Comparison of ENCODE assay signal across 15 cellular contexts in genomic region chr16:57884655-57885133, GRCh38.
DNase-seq lines count a peak whose midpoint lies in the region; ATAC-seq and TF ChIP-seq lines count a peak whose summit lies in the region.
"Had no signal": no experiment of that assay in that cellular context is flagged by ENCODE, and none has a peak within 500 bp of the region (broad histone marks: within the 10 kb centered on the region; RNA-seq: fewer than 3 reads in every experiment).

No MANE protein-coding gene starts in this region.

- H3K9me3 Mint-ChIP-seq in chondrocyte (ENCODE audit: low read depth) (no peaks in the 10 kb centered on the region), nephron progenitor cell (no peaks in the 10 kb centered on the region)

- H3K27ac Mint-ChIP-seq in chondrocyte (ENCODE audit: unreplicated experiment) (no peak overlapping the region), nephron progenitor cell (no peak overlapping the region)

- H3K4me1 Mint-ChIP-seq in chondrocyte (ENCODE audit: low read depth) (peaks cover 8% of the 10 kb centered on the region), nephron progenitor cell (peaks cover 15% of the 10 kb centered on the region)

- no peak overlapping the region for H3K4me3 ChIP-seq in H7 (ENCODE audit: insufficient read depth, low read depth, low read length)
- H3K4me3 ChIP-seq: GM12878, SJCRH30 had no signal

- peaks cover 27% of the 10 kb centered on the region for H3K27me3 Mint-ChIP-seq in chondrocyte (ENCODE audit: low read depth)
- peaks cover 62% of the 10 kb centered on the region for H3K27me3 Mint-ChIP-seq in nephron progenitor cell (ENCODE audit: low read depth, poor library complexity)

- DNase-seq in DMS 273 (lab: John Stamatoyannopoulos, UW; ENCODE audit: unreplicated experiment) (peak; percentile 69), DMS 273 treated with DMSO at 0.1 percent for 48 hours (lab: John Stamatoyannopoulos, UW) (no peak), H7 (peak; percentile 67), chondrocyte (ENCODE audit: low spot score) (peak; percentile 48), nephron progenitor cell (peak; percentile 34)
- no peak for DNase-seq in central memory CD4-positive, alpha-beta T cell
- DNase-seq: C1 segment of cervical spinal cord, NCI-H1092 treated with DMSO at 0.1 percent for 48 hours, NCI-H1694 treated with DMSO at 0.1 percent for 48 hours, NCI-H510A, SJCRH30, SW 1271 had no signal

- H3K36me3 Mint-ChIP-seq in chondrocyte (ENCODE audit: low read depth) (no peaks in the 10 kb centered on the region), nephron progenitor cell (ENCODE audit: low read depth) (no peaks in the 10 kb centered on the region)

- H3K4me3 Mint-ChIP-seq in chondrocyte (ENCODE audit: unreplicated experiment) (no peak overlapping the region), nephron progenitor cell (peak overlapping the region; percentile 59)

- TF ChIP-seq CTCF in chondrocyte (IDR thresholded peaks at IDR 0.05) (no peak), nephron progenitor cell (IDR thresholded peaks at IDR 0.05) (no peak)

- H3K36me3 ChIP-seq in H7 (replicated peaks; ENCODE audit: control insufficient read depth, insufficient read depth, low read length), result no peaks in the 10 kb centered on the region
- H3K36me3 ChIP-seq: SJCRH30 had no signal

- ATAC-seq in HG03354 (IDR thresholded peaks at IDR 0.05; ENCODE audit: poor library complexity, severe bottlenecking, unreplicated experiment) (no peak), GM19397 (IDR thresholded peaks at IDR 0.05; ENCODE audit: unreplicated experiment) (no peak)
- ATAC-seq: GM12878 had no signal

- no peaks in the 10 kb centered on the region; the same call in 1 of the 2 replicates for H3K27me3 ChIP-seq in H7 (ENCODE audit: control insufficient read depth, insufficient read depth, low read length)

Comparison
In these comparisons a context has a peak if more than half of its experiments do, and no peak if none do; other contexts are left out.
1. DNase-seq: peak in DMS 273 (single experiment), H7 (single experiment), chondrocyte (single experiment) and nephron progenitor cell (single experiment); none in DMS 273 treated with DMSO at 0.1 percent for 48 hours (single experiment) and central memory CD4-positive, alpha-beta T cell (single experiment).